Comparison of ENCODE assay signal across 9 cellular contexts in genomic region chr1:233112184-233113008, GRCh38.
DNase-seq lines count a peak whose midpoint lies in the region; ATAC-seq and TF ChIP-seq lines count a peak whose summit lies in the region.
"Had no signal": no experiment of that assay in that cellular context is flagged by ENCODE, and none has a peak within 500 bp of the region (broad histone marks: within the 10 kb centered on the region; RNA-seq: fewer than 3 reads in every experiment).

No MANE protein-coding gene starts in this region.

- no peaks in the 10 kb centered on the region for H3K9me3 Mint-ChIP-seq in activated CD8-positive, alpha-beta memory T cell treated with anti-CD3 and anti-CD28 coated beads, Interleukin-2, amount 10 ng/mL, durations not matched to agents 7 days and 5 days (ENCODE audit: low read depth)
- H3K9me3 Mint-ChIP-seq in immature natural killer cell, result no peaks in the 10 kb centered on the region

- DNase-seq in activated CD8-positive, alpha-beta memory T cell treated with anti-CD3 and anti-CD28 coated beads, Interleukin-2, amount 10 ng/mL, durations not matched to agents 7 days and 5 days, result no peak
- no peak for DNase-seq in activated CD8-positive, alpha-beta memory T cell treated with anti-CD3 and anti-CD28 coated beads for 24 hours
- DNase-seq in amniotic epithelial cell (ENCODE audit: low read depth) (peak; percentile 19), immature natural killer cell (no peak), thyroid gland (peak; percentile 90 to 92), SIG-M5 treated with dmso at 0.1 percent for 504 hours (lab: John Stamatoyannopoulos, UW; ENCODE audit: unreplicated experiment) (no peak), cerebellar cortex (ENCODE audit: low spot score) (no peak)
- DNase-seq: BE2C had no signal

- no peaks in the 10 kb centered on the region for H3K9me3 ChIP-seq in thyroid gland
- H3K9me3 ChIP-seq: BE2C had no signal

- TF ChIP-seq CTCF in thyroid gland (IDR thresholded peaks at IDR 0.05), result no peak

- no peak overlapping the region for H3K4me3 ChIP-seq in thyroid gland (replicated peaks in 1 of 3)

- H3K4me3 Mint-ChIP-seq in activated CD8-positive, alpha-beta memory T cell treated with anti-CD3 and anti-CD28 coated beads, Interleukin-2, amount 10 ng/mL, durations not matched to agents 7 days and 5 days, result peak overlapping the region; percentile 46
- peak overlapping the region in 4 of 5 donors; percentile 10 to 72 (median 50) for H3K4me3 Mint-ChIP-seq in immature natural killer cell

- ATAC-seq in activated CD8-positive, alpha-beta memory T cell treated with anti-CD3 and anti-CD28 coated beads, Interleukin-2, amount 10 ng/mL, durations not matched to agents 7 days and 5 days, result no peak
- no peak for ATAC-seq in HG02870 (IDR thresholded peaks at IDR 0.05; ENCODE audit: unreplicated experiment)

- no peaks in the 10 kb centered on the region for H3K27me3 ChIP-seq in thyroid gland
- H3K27me3 ChIP-seq: BE2C had no signal

- no peak for TF ChIP-seq POLR2A in thyroid gland (IDR thresholded peaks at IDR 0.05)

- peaks cover 23 to 38% of the 10 kb centered on the region in 2 donors for H3K4me1 ChIP-seq in thyroid gland
- H3K4me1 ChIP-seq: BE2C had no signal

- 47 to 48% methylated on average over 6 of the region's 6 CpGs for WGBS in thyroid gland, 2 donors

- H3K27me3 Mint-ChIP-seq in activated CD8-positive, alpha-beta memory T cell treated with anti-CD3 and anti-CD28 coated beads, Interleukin-2, amount 10 ng/mL, durations not matched to agents 7 days and 5 days, result no peaks in the 10 kb centered on the region
- peaks cover 3 to 5% (median 4%) of the 10 kb centered on the region in 3 donors for H3K27me3 Mint-ChIP-seq in immature natural killer cell (ENCODE audit: low read depth in 3 of 3)

- H3K36me3 Mint-ChIP-seq in activated CD8-positive, alpha-beta memory T cell treated with anti-CD3 and anti-CD28 coated beads, Interleukin-2, amount 10 ng/mL, durations not matched to agents 7 days and 5 days, result peaks cover 28% of the 10 kb centered on the region
- H3K36me3 Mint-ChIP-seq in immature natural killer cell, result peaks cover 0 to 10% (median 0%) of the 10 kb centered on the region in 3 donors

- no peaks in the 10 kb centered on the region for H3K36me3 ChIP-seq in thyroid gland
- H3K36me3 ChIP-seq: BE2C had no signal

- peaks cover 31% of the 10 kb centered on the region for H3K4me1 Mint-ChIP-seq in activated CD8-positive, alpha-beta memory T cell treated with anti-CD3 and anti-CD28 coated beads, Interleukin-2, amount 10 ng/mL, durations not matched to agents 7 days and 5 days
- peaks cover 15 to 19% of the 10 kb centered on the region in 2 donors for H3K4me1 Mint-ChIP-seq in immature natural killer cell

- CTCF ChIA-PET in activated CD8-positive, alpha-beta memory T cell treated with anti-CD3 and anti-CD28 coated beads, Interleukin-2, amount 10 ng/mL, durations not matched to agents 7 days and 5 days (lab: Charles Lee), result interaction anchor here (1.6 kb wide), 1 partner anchor 483 kb away, joined by 3 read pairs; the partner anchor contains the start of gene SIPA1L2

- intact Hi-C loops in thyroid gland (cut with DNase I), result no loop called here

- peak overlapping the region; percentile 88 for H3K27ac Mint-ChIP-seq in activated CD8-positive, alpha-beta memory T cell treated with anti-CD3 and anti-CD28 coated beads, Interleukin-2, amount 10 ng/mL, durations not matched to agents 7 days and 5 days
- peak overlapping the region in 3 of 6 donors; percentile 20 to 65 (median 47) for H3K27ac Mint-ChIP-seq in immature natural killer cell

- peak overlapping the region; percentile 70 to 88 (median 85) for H3K27ac ChIP-seq in thyroid gland

Comparison
In these comparisons a context has a peak if more than half of its experiments do, and no peak if none do; other contexts are left out.
1. DNase-seq: peak in amniotic epithelial cell (single experiment) and thyroid gland (2 of 2); none in activated CD8-positive, alpha-beta memory T cell treated with anti-CD3 and anti-CD28 coated beads, Interleukin-2, amount 10 ng/mL, durations not matched to agents 7 days and 5 days (single experiment), activated CD8-positive, alpha-beta memory T cell treated with anti-CD3 and anti-CD28 coated beads for 24 hours (single experiment), immature natural killer cell (0 of 3), SIG-M5 treated with dmso at 0.1 percent for 504 hours (single experiment) and cerebellar cortex (single experiment).